In the genomic region with DNA sequence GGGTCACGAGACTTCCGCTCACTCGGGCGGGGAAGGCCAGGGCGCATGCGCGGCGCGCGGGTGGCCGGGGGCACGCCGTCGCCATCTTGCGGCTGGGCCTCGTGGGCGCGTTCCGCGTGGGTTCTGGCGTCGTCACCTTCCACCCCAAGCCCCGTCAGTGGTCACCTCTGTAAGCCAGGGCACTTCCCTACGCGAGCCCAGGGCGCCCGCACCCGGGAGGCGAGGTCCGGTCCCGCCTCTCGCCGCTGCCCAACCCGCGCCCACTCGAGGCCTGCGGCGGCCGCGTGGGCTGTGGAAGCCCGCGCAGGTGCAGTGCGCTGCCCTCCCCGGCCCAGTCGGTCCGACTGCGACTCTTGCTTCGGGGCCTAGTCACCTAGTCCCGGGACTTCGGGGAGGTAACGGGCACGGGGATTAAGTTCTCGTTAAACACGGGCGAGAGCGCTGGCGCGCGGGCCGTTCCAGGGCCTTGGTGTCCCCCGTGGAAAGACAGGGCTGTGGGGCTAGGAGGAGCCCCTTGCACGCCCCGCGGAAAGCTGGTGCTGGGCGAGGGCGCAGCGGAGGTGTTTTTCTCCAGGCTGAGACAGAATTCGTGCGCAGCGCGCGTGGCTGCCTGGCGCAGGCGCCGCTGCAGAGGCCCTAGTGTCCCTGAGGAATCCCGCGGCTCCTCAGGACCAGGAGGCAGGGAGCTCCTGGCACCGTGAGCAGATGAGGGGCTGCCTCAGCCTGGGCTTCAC, we compare ENCODE assay signal across 1 cellular context.
TF ChIP-seq lines count a peak whose summit lies in the region.

No MANE protein-coding gene starts in this region.

TF ChIP-seq in HepG2, 621 proteins besides CTCF, POLR2A, EP300 and RAD21 (continued from another document):
- TF ChIP-seq MTA3 (CRISPR knock-in tag; IDR thresholded peaks at IDR 0.05), result no peak
- TF ChIP-seq RFX1 (IDR thresholded peaks at IDR 0.05), result no peak
- TF ChIP-seq ZFP62 (CRISPR knock-in tag; IDR thresholded peaks at IDR 0.05), result no peak
- no peak for TF ChIP-seq THYN1 (CRISPR knock-in tag; IDR thresholded peaks at IDR 0.05; ENCODE audit: borderline replicate concordance, low read depth)
- TF ChIP-seq ZNF326 (CRISPR knock-in tag; IDR thresholded peaks at IDR 0.05; ENCODE audit: borderline replicate concordance), result peak; percentile 70
- TF ChIP-seq MTF1 (CRISPR knock-in tag; IDR thresholded peaks at IDR 0.05), result no peak
- TF ChIP-seq ZNF792 (CRISPR knock-in tag; IDR thresholded peaks at IDR 0.05), result peak; percentile 49; the same call in 1 of the 2 replicates
- TF ChIP-seq, protein P1, sequence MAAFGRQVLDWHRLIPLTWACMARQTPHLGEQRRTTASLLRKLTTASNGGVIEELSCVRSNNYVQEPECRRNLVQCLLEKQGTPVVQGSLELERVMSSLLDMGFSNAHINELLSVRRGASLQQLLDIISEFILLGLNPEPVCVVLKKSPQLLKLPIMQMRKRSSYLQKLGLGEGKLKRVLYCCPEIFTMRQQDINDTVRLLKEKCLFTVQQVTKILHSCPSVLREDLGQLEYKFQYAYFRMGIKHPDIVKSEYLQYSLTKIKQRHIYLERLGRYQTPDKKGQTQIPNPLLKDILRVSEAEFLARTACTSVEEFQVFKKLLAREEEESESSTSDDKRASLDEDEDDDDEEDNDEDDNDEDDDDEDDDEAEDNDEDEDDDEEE (CRISPR knock-in tag; IDR thresholded peaks at IDR 0.05), result peak; percentile 94
- TF ChIP-seq TOPORS (CRISPR knock-in tag; IDR thresholded peaks at IDR 0.05), result peak; percentile 92; the same call in 1 of the 2 replicates
- peak; percentile 98 for TF ChIP-seq DMAP1 (CRISPR knock-in tag; IDR thresholded peaks at IDR 0.05)
- peak; percentile 91 for TF ChIP-seq MAZ (IDR thresholded peaks at IDR 0.05; ENCODE audit: borderline replicate concordance, low read depth, low read length)
- TF ChIP-seq MAZ (CRISPR knock-in tag; IDR thresholded peaks at IDR 0.05; ENCODE audit: low read depth), result peak; percentile 98
- TF ChIP-seq, protein P2, sequence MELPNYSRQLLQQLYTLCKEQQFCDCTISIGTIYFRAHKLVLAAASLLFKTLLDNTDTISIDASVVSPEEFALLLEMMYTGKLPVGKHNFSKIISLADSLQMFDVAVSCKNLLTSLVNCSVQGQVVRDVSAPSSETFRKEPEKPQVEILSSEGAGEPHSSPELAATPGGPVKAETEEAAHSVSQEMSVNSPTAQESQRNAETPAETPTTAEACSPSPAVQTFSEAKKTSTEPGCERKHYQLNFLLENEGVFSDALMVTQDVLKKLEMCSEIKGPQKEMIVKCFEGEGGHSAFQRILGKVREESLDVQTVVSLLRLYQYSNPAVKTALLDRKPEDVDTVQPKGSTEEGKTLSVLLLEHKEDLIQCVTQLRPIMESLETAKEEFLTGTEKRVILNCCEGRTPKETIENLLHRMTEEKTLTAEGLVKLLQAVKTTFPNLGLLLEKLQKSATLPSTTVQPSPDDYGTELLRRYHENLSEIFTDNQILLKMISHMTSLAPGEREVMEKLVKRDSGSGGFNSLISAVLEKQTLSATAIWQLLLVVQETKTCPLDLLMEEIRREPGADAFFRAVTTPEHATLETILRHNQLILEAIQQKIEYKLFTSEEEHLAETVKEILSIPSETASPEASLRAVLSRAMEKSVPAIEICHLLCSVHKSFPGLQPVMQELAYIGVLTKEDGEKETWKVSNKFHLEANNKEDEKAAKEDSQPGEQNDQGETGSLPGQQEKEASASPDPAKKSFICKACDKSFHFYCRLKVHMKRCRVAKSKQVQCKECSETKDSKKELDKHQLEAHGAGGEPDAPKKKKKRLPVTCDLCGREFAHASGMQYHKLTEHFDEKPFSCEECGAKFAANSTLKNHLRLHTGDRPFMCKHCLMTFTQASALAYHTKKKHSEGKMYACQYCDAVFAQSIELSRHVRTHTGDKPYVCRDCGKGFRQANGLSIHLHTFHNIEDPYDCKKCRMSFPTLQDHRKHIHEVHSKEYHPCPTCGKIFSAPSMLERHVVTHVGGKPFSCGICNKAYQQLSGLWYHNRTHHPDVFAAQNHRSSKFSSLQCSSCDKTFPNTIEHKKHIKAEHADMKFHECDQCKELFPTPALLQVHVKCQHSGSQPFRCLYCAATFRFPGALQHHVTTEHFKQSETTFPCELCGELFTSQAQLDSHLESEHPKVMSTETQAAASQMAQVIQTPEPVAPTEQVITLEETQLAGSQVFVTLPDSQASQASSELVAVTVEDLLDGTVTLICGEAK (IDR thresholded peaks at IDR 0.05), result no peak
- TF ChIP-seq, protein P2 (CRISPR knock-in tag; IDR thresholded peaks at IDR 0.05), result peak; percentile 83; the same call in 1 of the 2 replicates
- no peak for TF ChIP-seq ZKSCAN5 (CRISPR knock-in tag; IDR thresholded peaks at IDR 0.05)
